Comparison of ENCODE assay signal across 9 cellular contexts in the genomic region with DNA sequence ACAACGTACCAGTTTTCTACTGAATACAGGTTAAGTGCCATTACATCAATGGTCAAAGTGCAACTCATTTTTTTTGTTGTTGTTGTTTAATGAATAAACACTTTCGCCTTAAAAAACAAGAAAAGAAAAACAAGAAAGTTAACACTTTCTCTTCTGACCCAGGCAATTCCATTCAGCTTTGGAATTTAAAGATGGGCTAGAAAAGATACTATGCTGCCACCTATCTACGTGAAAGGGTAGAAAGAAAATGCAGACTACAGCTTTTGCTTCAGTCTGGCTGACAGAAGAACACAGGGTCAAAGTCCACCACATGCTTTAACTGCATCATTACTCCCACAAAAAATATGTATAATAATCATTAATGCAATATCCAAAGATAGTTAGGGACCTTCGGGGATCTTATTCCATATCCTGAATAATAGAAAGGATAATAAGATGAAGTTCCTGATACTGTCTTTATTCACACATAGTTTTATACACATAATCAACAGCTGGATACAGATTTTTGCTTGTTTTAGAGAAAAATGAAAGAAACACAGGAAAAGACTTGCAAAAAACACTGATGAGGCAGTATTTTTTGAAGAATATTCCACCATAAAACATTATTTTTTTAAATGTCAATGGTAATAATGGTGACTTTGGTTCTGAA. TPM values are rescaled to one million over a fixed set of nuclear protein-coding genes. Genes with fewer than 3 reads are reported as not detected.
DNase-seq lines count a peak whose midpoint lies in the region; ATAC-seq, FAIRE-seq and TF ChIP-seq lines count a peak whose summit lies in the region.
"Had no signal": no experiment of that assay in that cellular context is flagged by ENCODE, and none has a peak within 500 bp of the region (broad histone marks: within the 10 kb centered on the region; RNA-seq: fewer than 3 reads in every experiment).

No MANE protein-coding gene starts in this region.

- peaks cover 22% of the 10 kb centered on the region for H3K9me3 Mint-ChIP-seq in activated T-helper 1 cell treated with anti-CD3 and anti-CD28 coated beads, Interleukin-12 subunit alpha, Interleukin-12 subunit beta, Interleukin-2, Interleukin-4 antibody, amounts not matched to agents 30 ng/mL and 10 ng/mL and 1 ng/mL, durations not matched to agents 14 hours and 24 hours and 36 hours

- TF ChIP-seq RAD21 in GM12878 (IDR thresholded peaks at IDR 0.05; ENCODE audit: insufficient read depth, low read depth, low read length) = no peak

- peaks cover 29% of the 10 kb centered on the region for H3K36me3 Mint-ChIP-seq in activated T-helper 1 cell treated with anti-CD3 and anti-CD28 coated beads, Interleukin-12 subunit alpha, Interleukin-12 subunit beta, Interleukin-2, Interleukin-4 antibody, amounts not matched to agents 30 ng/mL and 10 ng/mL and 1 ng/mL, durations not matched to agents 14 hours and 24 hours and 36 hours (ENCODE audit: low read depth)

- H3K27ac Mint-ChIP-seq in activated T-helper 1 cell treated with anti-CD3 and anti-CD28 coated beads, Interleukin-12 subunit alpha, Interleukin-12 subunit beta, Interleukin-2, Interleukin-4 antibody, amounts not matched to agents 30 ng/mL and 10 ng/mL and 1 ng/mL, durations not matched to agents 14 hours and 24 hours and 36 hours = no peak overlapping the region
- H3K27ac Mint-ChIP-seq: memory B cell had no signal

- H3K4me1 Mint-ChIP-seq in activated T-helper 1 cell treated with anti-CD3 and anti-CD28 coated beads, Interleukin-12 subunit alpha, Interleukin-12 subunit beta, Interleukin-2, Interleukin-4 antibody, amounts not matched to agents 30 ng/mL and 10 ng/mL and 1 ng/mL, durations not matched to agents 14 hours and 24 hours and 36 hours (ENCODE audit: low read depth) = no peaks in the 10 kb centered on the region

- no peak for TF ChIP-seq POLR2A in GM12878 (IDR thresholded peaks at IDR 0.05; ENCODE audit: low read depth, low read length)

- no peaks in the 10 kb centered on the region for H4K20me1 ChIP-seq in GM12878 (ENCODE audit: control insufficient read depth, insufficient read depth)

- CTCF ChIA-PET in GM12878 (lab: Yijun Ruan, JAX) = interaction anchor here (0.7 to 2.2 kb wide), 21 partner anchors 9 to 210 kb away, joined by 3 to 30 read pairs (median 4); partner anchors contain the start of gene ZDHHC21

- SMC1A ChIA-PET in GM12878 (lab: Charles Lee; ENCODE audit: uncharacterized antibody, unreplicated experiment) = interaction anchor here (0.6 to 1.8 kb wide), 9 partner anchors 11 to 181 kb away, joined by 3 to 8 read pairs (median 3); no protein-coding TSS in a partner anchor

- TF ChIP-seq EP300 in GM12878 (IDR thresholded peaks at IDR 0.05; ENCODE audit: borderline replicate concordance in 1 of 2, control insufficient read depth in 1 of 2, low read depth in 2 of 2, low read length in 2 of 2) = no peak

- WGBS in GM12878 (ENCODE audit: insufficient coverage, insufficient replicate concordance, low lambda C conversion rate, missing lambda C conversion rate) = 94% methylated on average over 4 of the region's 4 CpGs

- no peak overlapping the region for H2AFZ ChIP-seq in GM12878 (ENCODE audit: control insufficient read depth, low read depth, low read length)

- no peaks in the 10 kb centered on the region for H3K27me3 Mint-ChIP-seq in activated T-helper 1 cell treated with anti-CD3 and anti-CD28 coated beads, Interleukin-12 subunit alpha, Interleukin-12 subunit beta, Interleukin-2, Interleukin-4 antibody, amounts not matched to agents 30 ng/mL and 10 ng/mL and 1 ng/mL, durations not matched to agents 14 hours and 24 hours and 36 hours (ENCODE audit: insufficient read depth)
- H3K27me3 Mint-ChIP-seq: memory B cell had no signal

- FAIRE-seq in GM12878 (lab: Jason Lieb, UNC) = peak; percentile 18

- no peak overlapping the region for H3K4me3 Mint-ChIP-seq in activated T-helper 1 cell treated with anti-CD3 and anti-CD28 coated beads, Interleukin-12 subunit alpha, Interleukin-12 subunit beta, Interleukin-2, Interleukin-4 antibody, amounts not matched to agents 30 ng/mL and 10 ng/mL and 1 ng/mL, durations not matched to agents 14 hours and 24 hours and 36 hours
- H3K4me3 Mint-ChIP-seq: memory B cell had no signal

- TF ChIP-seq CTCF in GM12873 (IDR thresholded peaks at IDR 0.05; ENCODE audit: insufficient read depth, low read depth, low read length, missing control alignments) (peak; percentile 28), GM12878 (IDR thresholded peaks at IDR 0.05 in 2 of 3, conservative IDR thresholded peaks at IDR 0.05 in 1 of 3; ENCODE audit: control insufficient read depth in 2 of 3, extremely low read depth in 1 of 3, insufficient read depth in 1 of 3, low read depth in 3 of 3, low read length in 3 of 3) (peak; percentile 24 to 39 (median 33); a peak in 4 of 6 replicates), mucosa of descending colon (IDR thresholded peaks at IDR 0.05) (no peak)

- H3K9me3 ChIP-seq in GM12878 (replicated peaks; ENCODE audit: control insufficient read depth, insufficient read depth, low read length) (peaks cover 14% of the 10 kb centered on the region), mucosa of descending colon (peaks cover 16% of the 10 kb centered on the region)

- in situ Hi-C loops in GM12878 (cut with MboI) = no loop called here

- H3K27me3 ChIP-seq in GM12878 (replicated peaks in 1 of 2; ENCODE audit: control insufficient read depth in 2 of 2, insufficient read depth in 2 of 2, low read length in 1 of 2) = no peaks in the 10 kb centered on the region

- no peak overlapping the region for H3K4me3 ChIP-seq in GM12878
- no peak overlapping the region for H3K4me3 ChIP-seq in mucosa of descending colon

- intact Hi-C loops in GM12878 (cut with micrococcal nuclease; ENCODE audit: unreplicated experiment) = loop anchor here (5.0 kb wide), 2 partner anchors 186 to 211 kb away; no protein-coding TSS in a partner anchor
- intact Hi-C loops in mucosa of descending colon (cut with DNase I, micrococcal nuclease) = no loop called here
- intact Hi-C loops in activated T-helper 1 cell treated with anti-CD3 and anti-CD28 coated beads, Interleukin-12 subunit alpha, Interleukin-12 subunit beta, Interleukin-2, Interleukin-4 antibody, amounts not matched to agents 30 ng/mL and 10 ng/mL and 1 ng/mL, durations not matched to agents 14 hours and 24 hours and 36 hours (cut with micrococcal nuclease) = loop anchor here (1.0 to 2.0 kb wide), 2 partner anchors 16 to 37 kb away; no protein-coding TSS in a partner anchor

- H3K79me2 ChIP-seq in GM12878 (ENCODE audit: control insufficient read depth, insufficient read depth, low read length) = no peaks in the 10 kb centered on the region

- H3K4me1 ChIP-seq in GM12878 (ENCODE audit: control insufficient read depth, insufficient read depth, low read length) (no peaks in the 10 kb centered on the region), mucosa of descending colon (ENCODE audit: low read depth) (no peaks in the 10 kb centered on the region)

- peaks cover 4 to 12% of the 10 kb centered on the region in 2 experiments for H3K36me3 ChIP-seq in GM12878 (ENCODE audit: control insufficient read depth in 2 of 2, insufficient read depth in 2 of 2, low read length in 1 of 2)
- no peaks in the 10 kb centered on the region for H3K36me3 ChIP-seq in mucosa of descending colon (ENCODE audit: low read depth)

- no TSS peak for BruUV-seq in GM12878 (replicated peaks; lab: Mats Ljungman, UMichigan)

- POLR2A ChIA-PET in GM12878 (lab: Charles Lee) = no interaction called here

- no peak overlapping the region for H3K4me2 ChIP-seq in GM12878 (ENCODE audit: control insufficient read depth, insufficient read depth)

- DNase-seq in NCI-H1694 treated with DMSO at 0.1 percent for 48 hours (lab: John Stamatoyannopoulos, UW) (peak; percentile 46), GM12878 (ENCODE audit: low read depth, low spot score) (no peak), mucosa of descending colon (peak in 1 of 3 donors; percentile 19), NCI-H226 (no peak)
- no peak for DNase-seq in activated T-helper 1 cell treated with anti-CD3 and anti-CD28 coated beads, Interleukin-12 subunit alpha, Interleukin-12 subunit beta, Interleukin-2, Interleukin-4 antibody, amounts not matched to agents 30 ng/mL and 10 ng/mL and 1 ng/mL, durations not matched to agents 14 hours and 24 hours and 36 hours (ENCODE audit: low spot score)

- no peak overlapping the region for H3K27ac ChIP-seq in GM12878 (ENCODE audit: control insufficient read depth, insufficient read depth)

- ATAC-seq in GM12878 = peak; percentile 68
- ATAC-seq in mucosa of descending colon = peak; percentile 77
- ATAC-seq in GM21360 (IDR thresholded peaks at IDR 0.05; ENCODE audit: unreplicated experiment) = no peak
- ATAC-seq in HG02678 (IDR thresholded peaks at IDR 0.05; ENCODE audit: unreplicated experiment) = no peak

- RAD21 ChIA-PET in GM12878 (lab: Charles Lee; ENCODE audit: unreplicated experiment) = interaction anchor here (1.1 to 1.9 kb wide), 5 partner anchors 36 to 187 kb away, joined by 3 to 8 read pairs (median 7); no protein-coding TSS in a partner anchor

- no peak overlapping the region for H3K9ac ChIP-seq in GM12878 (ENCODE audit: control insufficient read depth, insufficient read depth, low read length)

TF ChIP-seq in GM12878, 131 proteins besides CTCF, POLR2A, EP300 and RAD21 (continues in another document):
- TF ChIP-seq ZNF24 (IDR thresholded peaks at IDR 0.05) = peak; percentile 49

RNA-seq across cellular contexts. Expression of gene ZDHHC21, which starts 40.4 kb away (rescaled TPM):
- total RNA-seq in GM12878 (2013; cell fraction: nucleolus; rRNA removed) = 163 and 171 TPM in 2 replicates
- total RNA-seq in GM12878 (2014; rRNA removed) = 11.1 and 14.8 TPM in 2 replicates
- 14.4 and 16.4 TPM in 2 replicates for total RNA-seq in GM12878 (2014; rRNA removed; fragmentation: Illumina TruSeq; extraction: Trizol)
- 10.2 and 10.7 TPM in 2 replicates for total RNA-seq in GM12878 (2021)
- 2.2 TPM for polyA plus RNA-seq in GM12878 (2011; ENCODE audit: low read depth)
- polyA plus RNA-seq in GM12878 (2011; rRNA removed) = 14.6 and 25.8 TPM in 2 replicates
- 2.9 and 3.4 TPM in 2 replicates for polyA plus RNA-seq in GM12878 (2011; cell fraction: cytosol; rRNA removed)
- 32.7 and 33.5 TPM in 2 replicates for polyA plus RNA-seq in GM12878 (2011; cell fraction: nucleus; rRNA removed)
- 5.9 and 6.5 TPM in 2 replicates for polyA plus RNA-seq in GM12878 (2012)
- 10.8 and 14.6 TPM in 2 replicates for polyA plus RNA-seq in GM12878 (2014; fragmentation: Illumina TruSeq; extraction: Trizol)
- polyA plus RNA-seq in GM12878 (2014; fragmentation: Nextera tagmentation; extraction: Ambion mirVana) = 1 to 10 TPM; 2.6 to 2.9 TPM
- polyA plus RNA-seq in GM12878 (2014; rRNA removed) = 5.4 and 6.4 TPM in 2 replicates
- polyA plus RNA-seq in GM12878 (2016; fragmentation: Nextera tagmentation; extraction: Ambion mirVana) = 1 to 10 TPM; 7.2 to 7.6 TPM
- polyA minus RNA-seq in GM12878 (2011; rRNA and poly(A)+ RNA removed) = 18.9 and 20.3 TPM in 2 replicates
- polyA minus RNA-seq in GM12878 (2011; cell fraction: cytosol; rRNA and poly(A)+ RNA removed) = 4.0 and 4.6 TPM in 2 replicates
- 43.8 and 58.8 TPM in 2 replicates for polyA minus RNA-seq in GM12878 (2011; cell fraction: nucleus; rRNA and poly(A)+ RNA removed)
- 10 to 100 TPM; 11.5 to 16.7 (median 16.6) TPM for total RNA-seq in mucosa of descending colon
- 12.7 and 13.7 TPM in 2 replicates for total RNA-seq in activated T-helper 1 cell treated with anti-CD3 and anti-CD28 coated beads, Interleukin-12 subunit alpha, Interleukin-12 subunit beta, Interleukin-2, Interleukin-4 antibody, amounts not matched to agents 30 ng/mL and 10 ng/mL and 1 ng/mL, durations not matched to agents 14 hours and 24 hours and 36 hours

Comparison
In these comparisons a context has a peak if more than half of its experiments do, and no peak if none do; other contexts are left out.
1. ATAC-seq: peak in GM12878 (single experiment) and mucosa of descending colon (single experiment); none in GM21360 (single experiment) and HG02678 (single experiment).
2. intact Hi-C loops: an anchor here in GM12878 (5.0 kb wide) and activated T-helper 1 cell treated with anti-CD3 and anti-CD28 coated beads, Interleukin-12 subunit alpha, Interleukin-12 subunit beta, Interleukin-2, Interleukin-4 antibody, amounts not matched to agents 30 ng/mL and 10 ng/mL and 1 ng/mL, durations not matched to agents 14 hours and 24 hours and 36 hours (1.0 to 2.0 kb wide); none called in mucosa of descending colon.